ENCODE assay signal across 22 cellular contexts in the genomic region with DNA sequence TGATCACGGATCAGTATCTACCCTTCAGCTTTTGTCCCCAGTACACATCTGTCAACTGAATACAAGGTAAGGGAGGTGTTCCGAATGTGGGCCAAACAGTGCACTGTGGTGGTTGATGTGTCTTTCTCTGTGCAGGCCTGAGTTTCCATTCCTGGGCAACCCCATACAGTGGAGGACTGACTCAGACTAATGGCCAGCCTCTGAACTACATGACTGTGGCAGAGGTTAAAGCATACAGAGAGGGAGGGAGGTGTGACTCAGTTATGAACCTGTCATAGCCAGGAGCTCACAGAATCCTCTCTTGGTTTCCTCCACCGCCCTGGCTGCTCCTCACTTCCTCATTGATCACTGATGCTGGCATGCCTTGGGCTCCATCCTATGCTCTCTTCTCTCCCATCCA.
DNase-seq lines count a peak whose midpoint lies in the region; ATAC-seq and TF ChIP-seq lines count a peak whose summit lies in the region.
"Had no signal": no experiment of that assay in that cellular context is flagged by ENCODE, and none has a peak within 500 bp of the region (broad histone marks: within the 10 kb centered on the region; RNA-seq: fewer than 3 reads in every experiment).

No MANE protein-coding gene starts in this region.

- H3K9me3 ChIP-seq in SK-N-SH (no peaks in the 10 kb centered on the region), upper lobe of right lung (no peaks in the 10 kb centered on the region)
- H3K9me3 ChIP-seq: sigmoid colon had no signal

- no peaks in the 10 kb centered on the region for H3K36me3 ChIP-seq in SK-N-SH (replicated peaks in 1 of 2; ENCODE audit: control insufficient read depth in 1 of 2, insufficient read depth in 2 of 2, low read length in 1 of 2)
- no peaks in the 10 kb centered on the region for H3K36me3 ChIP-seq in upper lobe of right lung
- H3K36me3 ChIP-seq: sigmoid colon had no signal

- H3K4me1 ChIP-seq in SK-N-SH (ENCODE audit: control insufficient read depth in 1 of 2, insufficient read depth in 2 of 2, low read depth in 1 of 2, low read length in 1 of 2) (peaks cover 0 to 8% of the 10 kb centered on the region in 2 experiments; a peak in 2 of 4 replicates), upper lobe of right lung (no peaks in the 10 kb centered on the region)

- H3K79me2 ChIP-seq in SK-N-SH (ENCODE audit: insufficient read depth) = no peaks in the 10 kb centered on the region

- CTCF ChIA-PET in SK-N-SH (lab: Yijun Ruan, JAX) = interaction anchor here (1.2 kb wide), 1 partner anchor 9 kb away, joined by 3 read pairs; no protein-coding TSS in a partner anchor

- H3K4me3 Mint-ChIP-seq in natural killer cell = no peak overlapping the region
- H3K4me3 Mint-ChIP-seq: activated CD4-positive, alpha-beta T cell treated with anti-CD3 and anti-CD28 coated beads, Interleukin-2, amount 10 ng/mL, durations not matched to agents 24 days and 14 days; activated naive CD8-positive, alpha-beta T cell; CD4-positive, alpha-beta T cell; central memory CD8-positive, alpha-beta T cell; IgD-negative memory B cell had no signal

- TF ChIP-seq EP300 in SK-N-SH (IDR thresholded peaks at IDR 0.05; ENCODE audit: borderline replicate concordance in 1 of 2, low read depth in 1 of 2, low read length in 1 of 2) = no peak

- H3K27me3 ChIP-seq in SK-N-SH (ENCODE audit: insufficient read depth) (no peaks in the 10 kb centered on the region), upper lobe of right lung (no peaks in the 10 kb centered on the region)
- H3K27me3 ChIP-seq: sigmoid colon had no signal

- intact Hi-C loops in upper lobe of right lung (cut with DNase I) (no loop called here), left ventricle myocardium superior (cut with micrococcal nuclease) (no loop called here), natural killer cell (cut with micrococcal nuclease) (no loop called here)

- H3K4me2 ChIP-seq in SK-N-SH = no peak overlapping the region

- H3K4me3 ChIP-seq in SK-N-SH (ENCODE audit: low read depth in 2 of 2, low read length in 1 of 2) (no peak overlapping the region), upper lobe of right lung (no peak overlapping the region)
- H3K4me3 ChIP-seq: GM12878, sigmoid colon had no signal

- DNase-seq in SK-N-SH = no peak
- peak; percentile 24 for DNase-seq in RPMI7951 (ENCODE audit: low read depth)
- DNase-seq in epithelial cell of prostate (ENCODE audit: low read depth, low spot score) = peak; percentile 55
- DNase-seq in upper lobe of right lung = no peak
- DNase-seq in left ventricle myocardium superior = no peak
- DNase-seq in natural killer cell = no peak
- DNase-seq: activated CD4-positive, alpha-beta T cell treated with anti-CD3 and anti-CD28 coated beads, Interleukin-2, amount 10 ng/mL, durations not matched to agents 24 days and 14 days; activated T-cell treated with anti-CD3 and anti-CD28 coated beads for 4 hours; CD4-positive, alpha-beta T cell; head of caudate nucleus; NCI-H1092; NCI-H2171; nucleus accumbens; sigmoid colon; T-helper 9 cell had no signal

- no peaks in the 10 kb centered on the region for H3F3A ChIP-seq in SK-N-SH (replicated peaks; ENCODE audit: insufficient read depth)

- H3K27ac ChIP-seq in SK-N-SH (ENCODE audit: low read depth in 2 of 2, low read length in 1 of 2) (peak overlapping the region in 1 of 2 experiments; percentile 68; a peak in 1 of 4 replicates), epithelial cell of prostate (no peak overlapping the region), upper lobe of right lung (no peak overlapping the region)
- H3K27ac ChIP-seq: 22Rv1, sigmoid colon had no signal

- no peak for TF ChIP-seq RAD21 in SK-N-SH (IDR thresholded peaks at IDR 0.05; ENCODE audit: low read length)

- no peaks in the 10 kb centered on the region for H4K20me1 ChIP-seq in SK-N-SH (ENCODE audit: insufficient read depth)

- no peak overlapping the region for H2AFZ ChIP-seq in SK-N-SH (ENCODE audit: low read depth)

- no peaks in the 10 kb centered on the region for H3K4me1 Mint-ChIP-seq in natural killer cell
- H3K4me1 Mint-ChIP-seq: activated CD4-positive, alpha-beta T cell treated with anti-CD3 and anti-CD28 coated beads, Interleukin-2, amount 10 ng/mL, durations not matched to agents 24 days and 14 days; central memory CD8-positive, alpha-beta T cell; IgD-negative memory B cell had no signal

- H3K36me3 Mint-ChIP-seq in natural killer cell = no peaks in the 10 kb centered on the region
- H3K36me3 Mint-ChIP-seq: activated naive CD8-positive, alpha-beta T cell; IgD-negative memory B cell had no signal

- H3K9ac ChIP-seq in SK-N-SH = no peak overlapping the region

- H3K9me3 Mint-ChIP-seq in natural killer cell = peaks cover 8 to 14% of the 10 kb centered on the region in 2 donors

- POLR2A ChIA-PET in SK-N-SH (lab: Yijun Ruan, JAX) = no interaction called here

- peaks cover 0 to 2% of the 10 kb centered on the region in 2 donors for H3K27me3 Mint-ChIP-seq in natural killer cell (ENCODE audit: low read depth in 2 of 2)
- H3K27me3 Mint-ChIP-seq: activated CD4-positive, alpha-beta T cell treated with anti-CD3 and anti-CD28 coated beads, Interleukin-2, amount 10 ng/mL, durations not matched to agents 24 days and 14 days; activated naive CD8-positive, alpha-beta T cell; CD4-positive, alpha-beta T cell; central memory CD8-positive, alpha-beta T cell; IgD-negative memory B cell had no signal

- H3K9me2 ChIP-seq in SK-N-SH = no peaks in the 10 kb centered on the region

- 0 out of 3 replicates have a peak, but pooled peaks have one; percentile 26 for ATAC-seq in SK-N-SH treated with all-trans-retinoic acid at 6 μM for 48 hours
- ATAC-seq in upper lobe of right lung = peak; percentile 25
- ATAC-seq in GM19035 (IDR thresholded peaks at IDR 0.05; ENCODE audit: unreplicated experiment) = no peak
- ATAC-seq in left ventricle myocardium superior = no peak
- no peak for ATAC-seq in natural killer cell
- ATAC-seq: GM12878 had no signal

- WGBS in SK-N-SH (ENCODE audit: low lambda C conversion rate) = 23% methylated on average over 3 of the region's 3 CpGs

- TF ChIP-seq CTCF in SK-N-SH (IDR thresholded peaks at IDR 0.05) = no peak
- no peak for TF ChIP-seq CTCF in upper lobe of right lung (IDR thresholded peaks at IDR 0.05)
- no peak for TF ChIP-seq CTCF in natural killer cell (IDR thresholded peaks at IDR 0.05)

- no peak overlapping the region for H3K27ac Mint-ChIP-seq in natural killer cell
- H3K27ac Mint-ChIP-seq: activated CD4-positive, alpha-beta T cell treated with anti-CD3 and anti-CD28 coated beads, Interleukin-2, amount 10 ng/mL, durations not matched to agents 24 days and 14 days; activated naive CD8-positive, alpha-beta T cell; CD4-positive, alpha-beta T cell; IgD-negative memory B cell had no signal

TF ChIP-seq in SK-N-SH treated with all-trans-retinoic acid at 6 μM for 48 hours, 23 proteins besides CTCF, POLR2A, EP300 and RAD21:
- TF ChIP-seq ZC3H10 (CRISPR knock-in tag; IDR thresholded peaks at IDR 0.05) (no peak), TOX (CRISPR knock-in tag; IDR thresholded peaks at IDR 0.05; ENCODE audit: borderline replicate concordance) (no peak)
- TF ChIP-seq, protein P1, sequence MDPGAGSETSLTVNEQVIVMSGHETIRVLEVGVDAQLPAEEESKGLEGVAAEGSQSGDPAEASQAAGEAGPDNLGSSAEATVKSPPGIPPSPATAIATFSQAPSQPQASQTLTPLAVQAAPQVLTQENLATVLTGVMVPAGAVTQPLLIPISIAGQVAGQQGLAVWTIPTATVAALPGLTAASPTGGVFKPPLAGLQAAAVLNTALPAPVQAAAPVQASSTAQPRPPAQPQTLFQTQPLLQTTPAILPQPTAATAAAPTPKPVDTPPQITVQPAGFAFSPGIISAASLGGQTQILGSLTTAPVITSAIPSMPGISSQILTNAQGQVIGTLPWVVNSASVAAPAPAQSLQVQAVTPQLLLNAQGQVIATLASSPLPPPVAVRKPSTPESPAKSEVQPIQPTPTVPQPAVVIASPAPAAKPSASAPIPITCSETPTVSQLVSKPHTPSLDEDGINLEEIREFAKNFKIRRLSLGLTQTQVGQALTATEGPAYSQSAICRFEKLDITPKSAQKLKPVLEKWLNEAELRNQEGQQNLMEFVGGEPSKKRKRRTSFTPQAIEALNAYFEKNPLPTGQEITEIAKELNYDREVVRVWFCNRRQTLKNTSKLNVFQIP (CRISPR knock-in tag; IDR thresholded peaks at IDR 0.05; ENCODE audit: borderline replicate concordance, low read depth) = no peak

TF ChIP-seq in SK-N-SH, 30 proteins besides CTCF, POLR2A, EP300 and RAD21 (continues in another document):
- no peak for TF ChIP-seq TEAD4 (IDR thresholded peaks at IDR 0.05; ENCODE audit: borderline replicate concordance, insufficient read depth)
- no peak for TF ChIP-seq EZH2phosphoT487 (IDR thresholded peaks at IDR 0.05; ENCODE audit: borderline replicate concordance, low read depth)
- no peak for TF ChIP-seq TCF12 (IDR thresholded peaks at IDR 0.05)
- no peak for TF ChIP-seq RXRA (IDR thresholded peaks at IDR 0.05; ENCODE audit: borderline replicate concordance, low read depth)
- TF ChIP-seq, protein P2, sequence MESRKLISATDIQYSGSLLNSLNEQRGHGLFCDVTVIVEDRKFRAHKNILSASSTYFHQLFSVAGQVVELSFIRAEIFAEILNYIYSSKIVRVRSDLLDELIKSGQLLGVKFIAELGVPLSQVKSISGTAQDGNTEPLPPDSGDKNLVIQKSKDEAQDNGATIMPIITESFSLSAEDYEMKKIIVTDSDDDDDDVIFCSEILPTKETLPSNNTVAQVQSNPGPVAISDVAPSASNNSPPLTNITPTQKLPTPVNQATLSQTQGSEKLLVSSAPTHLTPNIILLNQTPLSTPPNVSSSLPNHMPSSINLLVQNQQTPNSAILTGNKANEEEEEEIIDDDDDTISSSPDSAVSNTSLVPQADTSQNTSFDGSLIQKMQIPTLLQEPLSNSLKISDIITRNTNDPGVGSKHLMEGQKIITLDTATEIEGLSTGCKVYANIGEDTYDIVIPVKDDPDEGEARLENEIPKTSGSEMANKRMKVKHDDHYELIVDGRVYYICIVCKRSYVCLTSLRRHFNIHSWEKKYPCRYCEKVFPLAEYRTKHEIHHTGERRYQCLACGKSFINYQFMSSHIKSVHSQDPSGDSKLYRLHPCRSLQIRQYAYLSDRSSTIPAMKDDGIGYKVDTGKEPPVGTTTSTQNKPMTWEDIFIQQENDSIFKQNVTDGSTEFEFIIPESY (IDR thresholded peaks at IDR 0.05; ENCODE audit: borderline replicate concordance, low read depth) = no peak
- TF ChIP-seq POLR2AphosphoS5 (IDR thresholded peaks at IDR 0.05; ENCODE audit: low read depth, low read length) = no peak
- TF ChIP-seq, protein P3, sequence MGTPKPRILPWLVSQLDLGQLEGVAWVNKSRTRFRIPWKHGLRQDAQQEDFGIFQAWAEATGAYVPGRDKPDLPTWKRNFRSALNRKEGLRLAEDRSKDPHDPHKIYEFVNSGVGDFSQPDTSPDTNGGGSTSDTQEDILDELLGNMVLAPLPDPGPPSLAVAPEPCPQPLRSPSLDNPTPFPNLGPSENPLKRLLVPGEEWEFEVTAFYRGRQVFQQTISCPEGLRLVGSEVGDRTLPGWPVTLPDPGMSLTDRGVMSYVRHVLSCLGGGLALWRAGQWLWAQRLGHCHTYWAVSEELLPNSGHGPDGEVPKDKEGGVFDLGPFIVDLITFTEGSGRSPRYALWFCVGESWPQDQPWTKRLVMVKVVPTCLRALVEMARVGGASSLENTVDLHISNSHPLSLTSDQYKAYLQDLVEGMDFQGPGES (IDR thresholded peaks at IDR 0.05; ENCODE audit: low read depth, low read length) = no peak
- TF ChIP-seq GATA2 (CRISPR knock-in tag; IDR thresholded peaks at IDR 0.05) = no peak

Comparison
In these comparisons a context has a peak if more than half of its experiments do, and no peak if none do; other contexts are left out.
1. ATAC-seq: peak in SK-N-SH treated with all-trans-retinoic acid at 6 μM for 48 hours (single experiment) and upper lobe of right lung (single experiment); none in GM19035 (single experiment), left ventricle myocardium superior (single experiment) and natural killer cell (0 of 3).
2. DNase-seq: peak in RPMI7951 (single experiment) and epithelial cell of prostate (single experiment); none in SK-N-SH (single experiment), upper lobe of right lung (single experiment), left ventricle myocardium superior (single experiment) and natural killer cell (single experiment).